8 cellular contexts compared by ENCODE assay signal in genomic region chr12:45130881-45131281, GRCh38.
A peak's percentile ranks its signal among the peaks of the same experiment; 100 is the strongest.
DNase-seq lines count a peak whose midpoint lies in the region; ATAC-seq and TF ChIP-seq lines count a peak whose summit lies in the region.

No MANE protein-coding gene starts in this region.

- no peak overlapping the region for H3K4me3 ChIP-seq in psoas muscle

- H3K4me3 Mint-ChIP-seq in activated naive CD4-positive, alpha-beta T cell treated with anti-CD3 and anti-CD28 coated beads for 36 hours, result no peak overlapping the region

- peak; percentile 88 for DNase-seq in DMS53 (lab: John Stamatoyannopoulos, UW)
- DNase-seq in HPDE6-E6E7 (ENCODE audit: extremely low spot score), result peak; percentile 31
- peak; percentile 64 for DNase-seq in NOMO-1 treated with DMSO at 0.1 percent for 48 hours (lab: John Stamatoyannopoulos, UW; ENCODE audit: unreplicated experiment)
- DNase-seq in activated naive CD4-positive, alpha-beta T cell treated with anti-CD3 and anti-CD28 coated beads for 36 hours, result peak; percentile 72
- peak in 41 of 42 donors; percentile 3 to 77 (median 53) for DNase-seq in head of caudate nucleus
- DNase-seq in psoas muscle, result peak in 1 of 2 donors; percentile 30

- WGBS in psoas muscle, 3 donors, result 1 to 5% (median 3%) methylated on average over 3 of the region's 3 CpGs

- peaks cover 6% of the 10 kb centered on the region for H3K4me1 ChIP-seq in psoas muscle

- H3K36me3 Mint-ChIP-seq in activated naive CD4-positive, alpha-beta T cell treated with anti-CD3 and anti-CD28 coated beads for 36 hours (ENCODE audit: low read depth), result no peaks in the 10 kb centered on the region

- H3K27me3 Mint-ChIP-seq in activated naive CD4-positive, alpha-beta T cell treated with anti-CD3 and anti-CD28 coated beads for 36 hours (ENCODE audit: low read depth), result peaks cover 10% of the 10 kb centered on the region

- CTCF ChIA-PET in activated naive CD4-positive, alpha-beta T cell treated with anti-CD3 and anti-CD28 coated beads for 36 hours (lab: Charles Lee), result interaction anchor here (0.8 to 2.1 kb wide), 4 partner anchors 10 to 418 kb away, joined by 3 to 5 read pairs (median 4); no protein-coding TSS in a partner anchor

- H3K27ac Mint-ChIP-seq in activated naive CD4-positive, alpha-beta T cell treated with anti-CD3 and anti-CD28 coated beads for 36 hours, result no peak overlapping the region

- no peaks in the 10 kb centered on the region for H3K4me1 Mint-ChIP-seq in activated naive CD4-positive, alpha-beta T cell treated with anti-CD3 and anti-CD28 coated beads for 36 hours (ENCODE audit: low read depth)

- intact Hi-C loops in activated naive CD4-positive, alpha-beta T cell treated with anti-CD3 and anti-CD28 coated beads for 36 hours (cut with micrococcal nuclease), result loop anchor here (1.0 to 5.0 kb wide), 2 partner anchors 412 to 626 kb away; no protein-coding TSS in a partner anchor
- intact Hi-C loops in head of caudate nucleus (cut with DNase I) (no loop called here), psoas muscle (cut with DNase I) (no loop called here)

- H3K27me3 ChIP-seq in psoas muscle (ENCODE audit: insufficient read depth in 3 of 3, low read length in 2 of 3), result no peaks in the 10 kb centered on the region

- ATAC-seq in GM19463 (IDR thresholded peaks at IDR 0.05; ENCODE audit: unreplicated experiment), result peak; percentile 83
- peak; percentile 87 to 93 (median 91) for ATAC-seq in psoas muscle
- ATAC-seq in GM19324 (IDR thresholded peaks at IDR 0.05; ENCODE audit: low FRiP score, unreplicated experiment), result no peak

- H3K27ac ChIP-seq in psoas muscle, result peak overlapping the region; percentile 38

- H3K9me3 Mint-ChIP-seq in activated naive CD4-positive, alpha-beta T cell treated with anti-CD3 and anti-CD28 coated beads for 36 hours, result no peaks in the 10 kb centered on the region

- no peaks in the 10 kb centered on the region for H3K36me3 ChIP-seq in psoas muscle (ENCODE audit: insufficient read depth in 1 of 2, low read depth in 1 of 2)

- TF ChIP-seq CTCF in psoas muscle (IDR thresholded peaks at IDR 0.05), result peak; percentile 72

- no peaks in the 10 kb centered on the region for H3K9me3 ChIP-seq in psoas muscle
